Comparison of ENCODE assay signal across 8 cellular contexts in genomic region chr18:55781481-55781957, GRCh38.
DNase-seq lines count a peak whose midpoint lies in the region; ATAC-seq and TF ChIP-seq lines count a peak whose summit lies in the region.

No MANE protein-coding gene starts in this region.

- H3K27me3 ChIP-seq in thoracic aorta (replicated peaks; ENCODE audit: insufficient read depth), result no peaks in the 10 kb centered on the region

- peaks cover 24% of the 10 kb centered on the region for H3K4me1 ChIP-seq in ES-I3 (ENCODE audit: insufficient read depth, low read length)
- peaks cover 0 to 5% of the 10 kb centered on the region in 2 donors for H3K4me1 ChIP-seq in thoracic aorta (ENCODE audit: control insufficient read depth in 1 of 2, low read depth in 2 of 2)

- no peak overlapping the region for H3K4me3 ChIP-seq in thoracic aorta

- H3K27ac ChIP-seq in thoracic aorta, result no peak overlapping the region

- DNase-seq in NCI-H2081 (lab: John Stamatoyannopoulos, UW), result peak; percentile 68 to 83
- DNase-seq in T47D (ENCODE audit: low read depth in 1 of 2, low spot score in 1 of 2), result peak; percentile 38 to 61
- peak; percentile 82 for DNase-seq in iris pigment epithelial cell (ENCODE audit: low read depth)
- DNase-seq in thoracic aorta (ENCODE audit: low spot score), result no peak
- no peak for DNase-seq in stimulated activated CD4-positive, alpha-beta T cell treated with anti-CD3 and anti-CD28 coated beads, Interleukin-4, amount 100 ng/mL, for 24 hours

- H3K9me3 ChIP-seq in ES-I3 (ENCODE audit: control insufficient read depth, insufficient read depth, low read length), result no peaks in the 10 kb centered on the region
- no peaks in the 10 kb centered on the region for H3K9me3 ChIP-seq in thoracic aorta

- ATAC-seq in thoracic aorta (ENCODE audit: insufficient number of reproducible peaks, low FRiP score, low read depth), result no peak
- ATAC-seq in GM21360 (IDR thresholded peaks at IDR 0.05; ENCODE audit: unreplicated experiment), result no peak
- ATAC-seq in GM19395 (IDR thresholded peaks at IDR 0.05; ENCODE audit: unreplicated experiment), result no peak

- in situ Hi-C loops in T47D (cut with HindIII; ENCODE audit: low pct_unique_long_range_greater_than_20kb, low sequenced_read_pairs), result no loop called here

- peak; percentile 39 for TF ChIP-seq CTCF in thoracic aorta (IDR thresholded peaks at IDR 0.05)

- peak overlapping the region; percentile 75 for H3K9ac ChIP-seq in ES-I3 (ENCODE audit: low read depth, low read length)

- H3K36me3 ChIP-seq in ES-I3 (ENCODE audit: insufficient read depth, low read length), result no peaks in the 10 kb centered on the region
- H3K36me3 ChIP-seq in thoracic aorta, result no peaks in the 10 kb centered on the region

Comparison
In these comparisons a context has a peak if more than half of its experiments do, and no peak if none do; other contexts are left out.
1. DNase-seq: peak in NCI-H2081 (2 of 2), T47D (2 of 2) and iris pigment epithelial cell (single experiment); none in thoracic aorta (single experiment) and stimulated activated CD4-positive, alpha-beta T cell treated with anti-CD3 and anti-CD28 coated beads, Interleukin-4, amount 100 ng/mL, for 24 hours (single experiment).